ENCODE assay signal across 9 cellular contexts in the genomic region with DNA sequence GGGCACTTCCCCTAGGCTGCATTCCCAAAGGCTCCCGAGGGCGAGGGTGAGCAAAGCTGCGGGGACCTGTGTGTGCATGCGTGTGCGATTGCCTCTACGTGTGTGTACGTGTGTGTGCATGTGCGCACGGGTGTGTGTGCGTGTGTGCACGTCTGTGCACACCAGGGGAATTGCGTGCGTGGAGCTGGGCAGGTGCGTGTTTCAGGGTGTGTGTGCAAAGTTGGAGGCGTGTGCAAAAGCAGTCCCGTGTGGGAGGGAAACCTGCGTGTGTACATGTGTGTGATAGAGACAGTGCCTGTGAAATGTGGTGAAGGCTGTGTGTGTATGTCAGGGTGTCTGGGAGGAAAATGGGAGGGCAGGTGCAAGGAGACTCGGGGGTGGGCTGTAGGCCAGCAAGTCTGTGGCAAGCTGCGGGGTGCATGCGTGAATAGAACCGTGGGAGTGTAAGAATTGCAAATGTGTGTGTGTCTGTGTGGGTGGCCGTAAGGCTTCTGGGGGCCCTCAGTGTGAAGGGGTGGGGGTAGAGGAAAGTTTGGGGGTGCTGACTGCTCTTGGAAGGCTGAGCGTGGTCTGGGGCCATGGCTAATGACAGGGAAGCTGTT. TPM values are rescaled to one million over a fixed set of nuclear protein-coding genes. Genes with fewer than 3 reads are reported as not detected.
DNase-seq lines count a peak whose midpoint lies in the region; ATAC-seq and TF ChIP-seq lines count a peak whose summit lies in the region.
"Had no signal": no experiment of that assay in that cellular context is flagged by ENCODE, and none has a peak within 500 bp of the region (broad histone marks: within the 10 kb centered on the region; RNA-seq: fewer than 3 reads in every experiment).

No MANE protein-coding gene starts in this region.

- POLR2A ChIA-PET in HEK293 (lab: Yijun Ruan, JAX) = interaction anchor here (0.6 to 1.7 kb wide), 6 partner anchors 14 to 420 kb away, joined by 3 to 8 read pairs (median 4); a partner anchor contains a TSS

- H3K27me3 ChIP-seq in iPS-18a (ENCODE audit: control insufficient read depth, insufficient read depth, low read length) = peaks cover 3% of the 10 kb centered on the region
- H3K27me3 ChIP-seq in stomach = no peaks in the 10 kb centered on the region

- CTCF ChIA-PET in HEK293 (lab: Yijun Ruan, JAX) = interaction anchor here (0.6 kb wide), 1 partner anchor 99 kb away, joined by 3 read pairs; no protein-coding TSS in a partner anchor

- TF ChIP-seq CTCF in HEK293 (tag by site-specific recombination; IDR thresholded peaks at IDR 0.05) = no peak
- no peak for TF ChIP-seq CTCF in stomach (IDR thresholded peaks at IDR 0.05)

- TF ChIP-seq POLR2A in stomach (IDR thresholded peaks at IDR 0.05) = no peak

- peaks cover 22% of the 10 kb centered on the region for H3K4me1 Mint-ChIP-seq in activated T-helper 1 cell treated with anti-CD3 and anti-CD28 coated beads, Interleukin-12 subunit alpha, Interleukin-12 subunit beta, Interleukin-2, Interleukin-4 antibody, amounts not matched to agents 30 ng/mL and 10 ng/mL and 1 ng/mL, durations not matched to agents 14 hours and 24 hours and 36 hours (ENCODE audit: low read depth)

- H3K9me3 Mint-ChIP-seq in activated T-helper 1 cell treated with anti-CD3 and anti-CD28 coated beads, Interleukin-12 subunit alpha, Interleukin-12 subunit beta, Interleukin-2, Interleukin-4 antibody, amounts not matched to agents 30 ng/mL and 10 ng/mL and 1 ng/mL, durations not matched to agents 14 hours and 24 hours and 36 hours = no peaks in the 10 kb centered on the region

- peaks cover 23% of the 10 kb centered on the region for H3K27me3 Mint-ChIP-seq in activated T-helper 1 cell treated with anti-CD3 and anti-CD28 coated beads, Interleukin-12 subunit alpha, Interleukin-12 subunit beta, Interleukin-2, Interleukin-4 antibody, amounts not matched to agents 30 ng/mL and 10 ng/mL and 1 ng/mL, durations not matched to agents 14 hours and 24 hours and 36 hours (ENCODE audit: insufficient read depth)

- ATAC-seq in GM21717 (IDR thresholded peaks at IDR 0.05; ENCODE audit: unreplicated experiment) = no peak

- peak overlapping the region; percentile 1 for H3K4me3 Mint-ChIP-seq in activated T-helper 1 cell treated with anti-CD3 and anti-CD28 coated beads, Interleukin-12 subunit alpha, Interleukin-12 subunit beta, Interleukin-2, Interleukin-4 antibody, amounts not matched to agents 30 ng/mL and 10 ng/mL and 1 ng/mL, durations not matched to agents 14 hours and 24 hours and 36 hours

- DNase-seq in activated T-helper 1 cell treated with anti-CD3 and anti-CD28 coated beads, Interleukin-12 subunit alpha, Interleukin-12 subunit beta, Interleukin-2, Interleukin-4 antibody, amounts not matched to agents 30 ng/mL and 10 ng/mL and 1 ng/mL, durations not matched to agents 14 hours and 24 hours and 36 hours (ENCODE audit: low spot score) = no peak
- DNase-seq in stomach (no peak), AG08395 (ENCODE audit: low spot score) (no peak), HUDEP-2 (lab: John Stamatoyannopoulos, UW; ENCODE audit: unreplicated experiment in 76 of 76) (no peak), CD1c-positive myeloid dendritic cell (ENCODE audit: extremely low spot score) (no peak)
- DNase-seq: NCI-H510A had no signal

- intact Hi-C loops in activated T-helper 1 cell treated with anti-CD3 and anti-CD28 coated beads, Interleukin-12 subunit alpha, Interleukin-12 subunit beta, Interleukin-2, Interleukin-4 antibody, amounts not matched to agents 30 ng/mL and 10 ng/mL and 1 ng/mL, durations not matched to agents 14 hours and 24 hours and 36 hours (cut with micrococcal nuclease) = loop anchor here (1.0 to 10.0 kb wide), 8 partner anchors 75 to 454 kb away; a partner anchor contains a TSS
- intact Hi-C loops in stomach (cut with DNase I; ENCODE audit: low total_unique reads) = no loop called here

- H3K27ac ChIP-seq in HEK293 (ENCODE audit: extremely low read depth, low read depth, low read length) = no peak overlapping the region
- H3K27ac ChIP-seq in iPS-18a (ENCODE audit: low read length) = no peak overlapping the region
- H3K27ac ChIP-seq in stomach = peak overlapping the region in 4 of 5 donors; percentile 33 to 60 (median 42)

- H3K9me3 ChIP-seq in HEK293 (ENCODE audit: control insufficient read depth, insufficient read depth, low read depth, low read length) (no peaks in the 10 kb centered on the region), iPS-18a (ENCODE audit: control insufficient read depth, low read depth, low read length) (no peaks in the 10 kb centered on the region), stomach (no peaks in the 10 kb centered on the region)

- H3K4me3 ChIP-seq in HEK293 (ENCODE audit: low read depth, low read length) = peak overlapping the region; percentile 16
- H3K4me3 ChIP-seq in iPS-18a (ENCODE audit: low read length) = peak overlapping the region; percentile 46
- H3K4me3 ChIP-seq in stomach = peak overlapping the region; percentile 38 to 58 (median 45)

- H3K9ac ChIP-seq in iPS-18a (ENCODE audit: low read length) = no peak overlapping the region

- TF ChIP-seq EP300 in stomach (IDR thresholded peaks at IDR 0.05) = no peak

- no peaks in the 10 kb centered on the region for H3K36me3 Mint-ChIP-seq in activated T-helper 1 cell treated with anti-CD3 and anti-CD28 coated beads, Interleukin-12 subunit alpha, Interleukin-12 subunit beta, Interleukin-2, Interleukin-4 antibody, amounts not matched to agents 30 ng/mL and 10 ng/mL and 1 ng/mL, durations not matched to agents 14 hours and 24 hours and 36 hours (ENCODE audit: low read depth)

- no peak overlapping the region for H3K27ac Mint-ChIP-seq in activated T-helper 1 cell treated with anti-CD3 and anti-CD28 coated beads, Interleukin-12 subunit alpha, Interleukin-12 subunit beta, Interleukin-2, Interleukin-4 antibody, amounts not matched to agents 30 ng/mL and 10 ng/mL and 1 ng/mL, durations not matched to agents 14 hours and 24 hours and 36 hours

- WGBS in stomach, 5 donors = 23 to 32% (median 25%) methylated on average over 20 to 23 of the region's 23 CpGs

- H3K36me3 ChIP-seq in HEK293 (ENCODE audit: control insufficient read depth in 2 of 2, insufficient read depth in 1 of 2, low read length in 2 of 2) = no peaks in the 10 kb centered on the region
- no peaks in the 10 kb centered on the region for H3K36me3 ChIP-seq in iPS-18a (ENCODE audit: control insufficient read depth, low read depth, low read length)
- no peaks in the 10 kb centered on the region for H3K36me3 ChIP-seq in stomach

- H3K4me1 ChIP-seq in HEK293 (ENCODE audit: control insufficient read depth, insufficient read depth, low read length) = peaks cover 6% of the 10 kb centered on the region; the same call in 1 of the 2 replicates
- peaks cover 9% of the 10 kb centered on the region for H3K4me1 ChIP-seq in iPS-18a (ENCODE audit: control insufficient read depth, low read depth, low read length)
- peaks cover 6 to 34% (median 33%) of the 10 kb centered on the region in 4 donors for H3K4me1 ChIP-seq in stomach

TF ChIP-seq in HEK293, 187 proteins besides CTCF, POLR2A, EP300 and RAD21 (continues in another document):
- TF ChIP-seq REPIN1 (tag by site-specific recombination; IDR thresholded peaks at IDR 0.05; ENCODE audit: low read depth) (no peak), OSR2 (tag by site-specific recombination; IDR thresholded peaks at IDR 0.05) (no peak), GLI2 (tag by site-specific recombination; IDR thresholded peaks at IDR 0.05; ENCODE audit: borderline replicate concordance, low read depth) (no peak)
- TF ChIP-seq, protein P1, sequence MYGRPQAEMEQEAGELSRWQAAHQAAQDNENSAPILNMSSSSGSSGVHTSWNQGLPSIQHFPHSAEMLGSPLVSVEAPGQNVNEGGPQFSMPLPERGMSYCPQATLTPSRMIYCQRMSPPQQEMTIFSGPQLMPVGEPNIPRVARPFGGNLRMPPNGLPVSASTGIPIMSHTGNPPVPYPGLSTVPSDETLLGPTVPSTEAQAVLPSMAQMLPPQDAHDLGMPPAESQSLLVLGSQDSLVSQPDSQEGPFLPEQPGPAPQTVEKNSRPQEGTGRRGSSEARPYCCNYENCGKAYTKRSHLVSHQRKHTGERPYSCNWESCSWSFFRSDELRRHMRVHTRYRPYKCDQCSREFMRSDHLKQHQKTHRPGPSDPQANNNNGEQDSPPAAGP (tag by site-specific recombination; IDR thresholded peaks at IDR 0.05) = 0 out of 2 replicates have a peak, but pooled peaks have one; percentile 21
- TF ChIP-seq, protein P2, sequence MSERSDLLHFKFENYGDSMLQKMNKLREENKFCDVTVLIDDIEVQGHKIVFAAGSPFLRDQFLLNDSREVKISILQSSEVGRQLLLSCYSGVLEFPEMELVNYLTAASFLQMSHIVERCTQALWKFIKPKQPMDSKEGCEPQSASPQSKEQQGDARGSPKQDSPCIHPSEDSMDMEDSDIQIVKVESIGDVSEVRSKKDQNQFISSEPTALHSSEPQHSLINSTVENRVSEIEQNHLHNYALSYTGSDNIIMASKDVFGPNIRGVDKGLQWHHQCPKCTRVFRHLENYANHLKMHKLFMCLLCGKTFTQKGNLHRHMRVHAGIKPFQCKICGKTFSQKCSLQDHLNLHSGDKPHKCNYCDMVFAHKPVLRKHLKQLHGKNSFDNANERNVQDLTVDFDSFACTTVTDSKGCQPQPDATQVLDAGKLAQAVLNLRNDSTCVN (tag by site-specific recombination; optimal IDR thresholded peaks at IDR 0.05) = peak; percentile 15

RNA-seq across cellular contexts. Expression of a gene that starts 0.5 kb away (rescaled TPM):
- total RNA-seq in activated T-helper 1 cell treated with anti-CD3 and anti-CD28 coated beads, Interleukin-12 subunit alpha, Interleukin-12 subunit beta, Interleukin-2, Interleukin-4 antibody, amounts not matched to agents 30 ng/mL and 10 ng/mL and 1 ng/mL, durations not matched to agents 14 hours and 24 hours and 36 hours = not detected in 2 replicates
- 10 to 100 TPM in 1 of 5 donors, under 1 TPM in 2, not detected in 2; 0.43 to 30.3 (median 0.55) TPM for total RNA-seq in stomach
- under 1 TPM; 0.15 to 0.33 (median 0.19) TPM for polyA plus RNA-seq in stomach

RNA-seq across cellular contexts. Expression of a gene that starts 21.7 kb away (rescaled TPM):
- total RNA-seq in activated T-helper 1 cell treated with anti-CD3 and anti-CD28 coated beads, Interleukin-12 subunit alpha, Interleukin-12 subunit beta, Interleukin-2, Interleukin-4 antibody, amounts not matched to agents 30 ng/mL and 10 ng/mL and 1 ng/mL, durations not matched to agents 14 hours and 24 hours and 36 hours = not detected in 2 replicates
- total RNA-seq in stomach = 10 to 100 TPM; 11.4 to 98.8 (median 31.6) TPM
- 10 to 100 TPM in 2 of 3 donors, 1 to 10 TPM in 1; 5.8 to 96.8 (median 10.7) TPM for polyA plus RNA-seq in stomach

Comparison
In these comparisons a context has a peak if more than half of its experiments do, and no peak if none do; other contexts are left out.
1. H3K27ac ChIP-seq: peak in stomach (4 of 5); none in HEK293 (single experiment) and iPS-18a (single experiment).
2. RNA of a gene that starts 21.7 kb away (total RNA-seq): 11.4 to 98.8 TPM in stomach; not detected in activated T-helper 1 cell treated with anti-CD3 and anti-CD28 coated beads, Interleukin-12 subunit alpha, Interleukin-12 subunit beta, Interleukin-2, Interleukin-4 antibody, amounts not matched to agents 30 ng/mL and 10 ng/mL and 1 ng/mL, durations not matched to agents 14 hours and 24 hours and 36 hours; every median in the first group is over 10 times any median in the second.
3. Peak in every context shown above with its lines, with median percentiles within 50 percentile points of each other: H3K4me3 ChIP-seq.